In the genomic region with DNA sequence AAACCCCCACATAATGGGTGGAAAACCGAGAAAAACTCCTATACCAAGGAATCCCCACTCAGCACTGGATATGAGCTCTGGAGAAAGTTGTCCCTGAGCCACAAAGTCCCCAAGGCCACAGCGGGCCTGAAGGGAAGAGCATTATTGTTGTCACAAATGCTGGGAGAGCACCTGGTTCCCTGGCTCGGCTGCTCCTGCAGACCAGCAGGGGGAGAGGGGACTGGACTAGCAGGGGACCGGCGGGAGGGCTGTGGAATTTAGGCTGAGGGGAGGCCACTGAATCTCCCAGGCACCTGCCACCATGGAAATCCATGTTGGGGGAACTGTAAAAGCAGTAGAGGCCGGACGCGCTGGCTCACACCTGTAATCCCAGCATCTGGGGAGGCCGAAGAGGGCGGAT, we compare ENCODE assay signal across 18 cellular contexts. TPM values are rescaled to one million over a fixed set of nuclear protein-coding genes. Genes with fewer than 3 reads are reported as not detected.
DNase-seq lines count a peak whose midpoint lies in the region; ATAC-seq, FAIRE-seq and TF ChIP-seq lines count a peak whose summit lies in the region.
"Had no signal": no experiment of that assay in that cellular context is flagged by ENCODE, and none has a peak within 500 bp of the region (broad histone marks: within the 10 kb centered on the region; RNA-seq: fewer than 3 reads in every experiment).

No MANE protein-coding gene starts in this region.

- no peak overlapping the region for H4K8ac ChIP-seq in IMR-90 (ENCODE audit: low read depth in 2 of 2, low read length in 2 of 2)
- H4K8ac ChIP-seq in H1 (ENCODE audit: extremely low read depth, insufficient read depth, low read length): no peak overlapping the region
- peak overlapping the region; percentile 11 for H4K8ac ChIP-seq in trophoblast cell (ENCODE audit: low read depth, low read length)

- H3K9ac ChIP-seq in IMR-90 (ENCODE audit: low read depth, low read length): no peak overlapping the region
- H3K9ac ChIP-seq in H1 (replicated peaks in 1 of 4; ENCODE audit: extremely low read depth in 1 of 4, low read depth in 3 of 4, low read length in 3 of 4): no peak overlapping the region
- H3K9ac ChIP-seq in trophoblast cell (ENCODE audit: low read length): no peak overlapping the region

- no TSS peak for BruUV-seq in IMR-90 (replicated peaks; lab: Mats Ljungman, UMichigan)

- H2AFZ ChIP-seq in IMR-90 (replicated peaks; ENCODE audit: low read length, poor library complexity) (no peak overlapping the region), H1 (ENCODE audit: low read length) (no peak overlapping the region), trophoblast cell (ENCODE audit: insufficient read depth, low read length, poor library complexity) (no peak overlapping the region)

- peak overlapping the region; percentile 16 for H4K12ac ChIP-seq in trophoblast cell (ENCODE audit: low read depth, low read length)

- peaks cover 24% of the 10 kb centered on the region for H3K9me1 ChIP-seq in IMR-90 (ENCODE audit: insufficient read depth, low read length)

- H2BK15ac ChIP-seq in IMR-90 (ENCODE audit: low read depth, low read length) (no peak overlapping the region), H1 (ENCODE audit: low read length) (no peak overlapping the region)

- dilution Hi-C loops in IMR-90 (cut with HindIII; ENCODE audit: low sequenced_read_pairs, unreplicated experiment): no loop called here

- no peaks in the 10 kb centered on the region for H3K27me3 ChIP-seq in IMR-90 (ENCODE audit: control insufficient read depth, insufficient read depth, low read length)
- H3K27me3 ChIP-seq in H1 (replicated peaks in 1 of 4; ENCODE audit: control insufficient read depth in 3 of 4, extremely low read depth in 1 of 4, insufficient read depth in 3 of 4, low read length in 3 of 4): no peaks in the 10 kb centered on the region
- H3K27me3 ChIP-seq in trophoblast cell (ENCODE audit: insufficient read depth, low read length): no peaks in the 10 kb centered on the region
- H3K27me3 ChIP-seq in right cardiac atrium (ENCODE audit: control insufficient read depth, insufficient read depth): no peaks in the 10 kb centered on the region
- no peaks in the 10 kb centered on the region for H3K27me3 ChIP-seq in esophagus muscularis mucosa

- peaks cover 0 to 39% of the 10 kb centered on the region in 2 experiments for H3K79me1 ChIP-seq in IMR-90 (ENCODE audit: low read depth in 1 of 2, low read length in 2 of 2)
- no peaks in the 10 kb centered on the region for H3K79me1 ChIP-seq in H1 (ENCODE audit: low read depth, low read length)
- H3K79me1 ChIP-seq in trophoblast cell (ENCODE audit: low read length): peaks cover 4% of the 10 kb centered on the region

- H2BK120ac ChIP-seq in IMR-90 (ENCODE audit: low read depth, low read length) (no peak overlapping the region), H1 (replicated peaks; ENCODE audit: low read depth, low read length) (no peak overlapping the region), trophoblast cell (ENCODE audit: insufficient read depth, low read length, poor library complexity) (peak overlapping the region; percentile 5)

- no peak overlapping the region for H3K18ac ChIP-seq in IMR-90 (ENCODE audit: low read depth, low read length)
- no peak overlapping the region for H3K18ac ChIP-seq in H1 (ENCODE audit: extremely low read depth, low read length)
- peak overlapping the region; percentile 51 for H3K18ac ChIP-seq in trophoblast cell (ENCODE audit: low read length)

- H4K91ac ChIP-seq in IMR-90 (ENCODE audit: insufficient read depth, low read depth, low read length) (no peak overlapping the region), H1 (replicated peaks; ENCODE audit: insufficient read length, low read length) (no peak overlapping the region), trophoblast cell (ENCODE audit: low read depth, low read length) (peak overlapping the region; percentile 28)

- H3K23ac ChIP-seq in IMR-90 (ENCODE audit: low read depth, low read length): no peak overlapping the region
- H3K23ac ChIP-seq in H1 (ENCODE audit: insufficient read length): no peak overlapping the region
- no peak overlapping the region for H3K23ac ChIP-seq in trophoblast cell (ENCODE audit: low read length)

- H4K20me1 ChIP-seq in IMR-90 (ENCODE audit: insufficient read depth, low read length) (no peaks in the 10 kb centered on the region), H1 (replicated peaks in 1 of 2; ENCODE audit: control insufficient read depth in 1 of 2, insufficient read depth in 2 of 2, low read length in 2 of 2) (no peaks in the 10 kb centered on the region)

- H3K36me3 ChIP-seq in IMR-90 (ENCODE audit: control insufficient read depth, insufficient read depth, low read length): peaks cover 19% of the 10 kb centered on the region; the same call in 1 of the 2 replicates
- no peaks in the 10 kb centered on the region for H3K36me3 ChIP-seq in H1 (ENCODE audit: control insufficient read depth in 2 of 4, insufficient read depth in 4 of 4, low read length in 3 of 4)
- peaks cover 0 to 2% of the 10 kb centered on the region in 2 experiments for H3K36me3 ChIP-seq in trophoblast cell (ENCODE audit: control insufficient read depth in 1 of 2, insufficient read depth in 2 of 2, low read length in 2 of 2)
- H3K36me3 ChIP-seq in esophagus muscularis mucosa: peaks cover 0 to 21% (median 0%) of the 10 kb centered on the region in 4 donors
- H3K36me3 ChIP-seq: thoracic aorta had no signal

- in situ Hi-C loops in IMR-90 (cut with MboI; ENCODE audit: low sequenced_read_pairs): no loop called here
- in situ Hi-C loops in GM13976 (cut with MboI; ENCODE audit: low sequenced_read_pairs, unreplicated experiment): no loop called here

- no peak overlapping the region for H3K27ac ChIP-seq in IMR-90 (ENCODE audit: insufficient read depth, low read length)
- no peak overlapping the region for H3K27ac ChIP-seq in H1 (ENCODE audit: low read depth, low read length)
- no peak overlapping the region for H3K27ac ChIP-seq in trophoblast cell (ENCODE audit: low read depth, low read length)
- no peak overlapping the region for H3K27ac ChIP-seq in right cardiac atrium (ENCODE audit: low read length)
- no peak overlapping the region for H3K27ac ChIP-seq in esophagus muscularis mucosa (replicated peaks in 1 of 4)
- H3K27ac ChIP-seq: SK-N-MC, thoracic aorta had no signal

- H4K5ac ChIP-seq in IMR-90 (ENCODE audit: low read depth, low read length): no peak overlapping the region
- no peak overlapping the region for H4K5ac ChIP-seq in H1 (ENCODE audit: insufficient read length, low read depth, low read length)

- H3K14ac ChIP-seq in IMR-90 (replicated peaks; ENCODE audit: low read depth, low read length) (no peak overlapping the region), H1 (ENCODE audit: insufficient read length) (no peak overlapping the region), trophoblast cell (ENCODE audit: low read length) (no peak overlapping the region)

- TF ChIP-seq EP300 in H1 (IDR thresholded peaks at IDR 0.05; ENCODE audit: borderline replicate concordance in 1 of 2, low read depth in 2 of 2, low read length in 2 of 2) (no peak), esophagus muscularis mucosa (IDR thresholded peaks at IDR 0.05) (no peak)

- TF ChIP-seq RAD21 in IMR-90 (IDR thresholded peaks at IDR 0.05; ENCODE audit: low read length): no peak
- peak; percentile 16 to 25; a peak in 2 of 4 replicates for TF ChIP-seq RAD21 in H1 (IDR thresholded peaks at IDR 0.05 in 1 of 2, conservative IDR thresholded peaks at IDR 0.05 in 1 of 2; ENCODE audit: low read depth in 2 of 2, low read length in 2 of 2)

- no peak for FAIRE-seq in H1 (lab: Jason Lieb, UNC)
- FAIRE-seq: RCC 7860 had no signal

- DNase-seq in GM20000 (ENCODE audit: low spot score) (peak; percentile 2), IMR-90 (no peak), H1 (ENCODE audit: low read depth in 1 of 2, low spot score in 2 of 2) (peak in 1 of 2 experiments; percentile 52), trophoblast cell (no peak), 8988T (no peak), right cardiac atrium (no peak), esophagus muscularis mucosa (ENCODE audit: extremely low spot score) (no peak), GM13976 (ENCODE audit: low spot score) (no peak)
- DNase-seq: activated CD4-positive, alpha-beta T cell treated with anti-CD3 and anti-CD28 coated beads, Interleukin-2, amount 50 U/mL, for 48 hours; activated CD4-positive, CD25-positive, alpha-beta regulatory T cell; activated gamma-delta T cell; CD4-positive, alpha-beta memory T cell; left ventricle myocardium superior had no signal

- H2AK9ac ChIP-seq in IMR-90 (replicated peaks; ENCODE audit: low read depth, low read length, poor library complexity): no peak overlapping the region

- H3K79me2 ChIP-seq in H1 (ENCODE audit: control insufficient read depth in 1 of 2, insufficient read depth in 2 of 2, low read length in 2 of 2) (peaks cover 0 to 4% of the 10 kb centered on the region in 2 experiments; a peak in 1 of 4 replicates), trophoblast cell (ENCODE audit: control insufficient read depth, insufficient read depth, low read length, poor library complexity) (no peaks in the 10 kb centered on the region)

- POLR2A ChIA-PET in IMR-90 (lab: Charles Lee; ENCODE audit: unreplicated experiment): no interaction called here
- POLR2A ChIA-PET in H1 (lab: Charles Lee; ENCODE audit: partially characterized antibody): interaction anchor here (0.7 kb wide), 1 partner anchor 121 kb away, joined by 3 read pairs; no protein-coding TSS in a partner anchor

- H3K4ac ChIP-seq in IMR-90 (ENCODE audit: low read depth, low read length) (no peak overlapping the region), H1 (replicated peaks; ENCODE audit: insufficient read length, low read depth, low read length) (no peak overlapping the region), trophoblast cell (ENCODE audit: low read depth, low read length) (no peak overlapping the region)

- no peaks in the 10 kb centered on the region for H3K9me3 ChIP-seq in IMR-90 (ENCODE audit: control insufficient read depth, insufficient read depth, low read length)
- no peaks in the 10 kb centered on the region for H3K9me3 ChIP-seq in H1 (ENCODE audit: insufficient read depth in 2 of 2, low read depth in 1 of 2, low read length in 1 of 2)
- H3K9me3 ChIP-seq in trophoblast cell (ENCODE audit: insufficient read depth, low read depth, low read length): no peaks in the 10 kb centered on the region
- no peaks in the 10 kb centered on the region for H3K9me3 ChIP-seq in right cardiac atrium (ENCODE audit: control insufficient read depth, low read length)
- H3K9me3 ChIP-seq in esophagus muscularis mucosa: no peaks in the 10 kb centered on the region
- H3K9me3 ChIP-seq: thoracic aorta had no signal

- H3K4me1 ChIP-seq in IMR-90 (ENCODE audit: control insufficient read depth, insufficient read depth, low read length): peaks cover 13% of the 10 kb centered on the region
- H3K4me1 ChIP-seq in H1 (replicated peaks in 1 of 4; ENCODE audit: control insufficient read depth in 3 of 4, insufficient read depth in 4 of 4, low read length in 3 of 4): peaks cover 0 to 5% (median 2%) of the 10 kb centered on the region in 4 experiments; a peak in 4 of 7 replicates
- peaks cover 3 to 9% of the 10 kb centered on the region in 2 experiments for H3K4me1 ChIP-seq in trophoblast cell (ENCODE audit: control insufficient read depth in 1 of 2, insufficient read depth in 2 of 2, low read length in 2 of 2)
- H3K4me1 ChIP-seq in right cardiac atrium (ENCODE audit: control insufficient read depth, insufficient read depth, low read length): no peaks in the 10 kb centered on the region
- H3K4me1 ChIP-seq in esophagus muscularis mucosa: no peaks in the 10 kb centered on the region

- H3K23me2 ChIP-seq in H1 (ENCODE audit: low read depth, low read length): no peaks in the 10 kb centered on the region

- ATAC-seq in IMR-90 (ENCODE audit: low read depth) (no peak), right cardiac atrium (no peak)
- ATAC-seq: left ventricle myocardium superior had no signal

- peak overlapping the region; percentile 5; the same call in 1 of the 2 replicates for H2AK5ac ChIP-seq in IMR-90 (ENCODE audit: low read depth, low read length)
- no peak overlapping the region for H2AK5ac ChIP-seq in H1 (ENCODE audit: low read depth, low read length)
- peak overlapping the region; percentile 41 for H2AK5ac ChIP-seq in trophoblast cell (ENCODE audit: low read length)

- TF ChIP-seq POLR2A in IMR-90 (IDR thresholded peaks at IDR 0.05; ENCODE audit: low read depth, low read length): no peak
- TF ChIP-seq POLR2A in H1 (IDR thresholded peaks at IDR 0.05; ENCODE audit: control extremely low read depth in 1 of 2, low read depth in 2 of 2, low read length in 2 of 2): no peak
- TF ChIP-seq POLR2A in esophagus muscularis mucosa (IDR thresholded peaks at IDR 0.05; ENCODE audit: low read depth): no peak

- no peak overlapping the region for H3K4me3 ChIP-seq in IMR-90 (ENCODE audit: insufficient read depth, low read depth, low read length)
- no peak overlapping the region for H3K4me3 ChIP-seq in H1 (ENCODE audit: extremely low read depth in 1 of 4, insufficient read depth in 2 of 4, low read depth in 3 of 4, low read length in 4 of 4)
- H3K4me3 ChIP-seq in trophoblast cell (ENCODE audit: low read depth, low read length): no peak overlapping the region
- no peak overlapping the region for H3K4me3 ChIP-seq in right cardiac atrium (ENCODE audit: low read length)
- H3K4me3 ChIP-seq in esophagus muscularis mucosa: no peak overlapping the region
- H3K4me3 ChIP-seq: SK-N-MC, thoracic aorta had no signal

- no peak overlapping the region for H3K4me2 ChIP-seq in IMR-90 (ENCODE audit: low read depth, low read length)
- H3K4me2 ChIP-seq in H1 (ENCODE audit: insufficient read depth in 1 of 2, low read depth in 2 of 2, low read length in 2 of 2): no peak overlapping the region
- H3K4me2 ChIP-seq in trophoblast cell (ENCODE audit: low read length): no peak overlapping the region

- intact Hi-C loops in IMR-90 (cut with micrococcal nuclease): no loop called here
- intact Hi-C loops in right cardiac atrium (cut with DNase I): no loop called here
- intact Hi-C loops in esophagus muscularis mucosa (cut with DNase I): loop anchor here (10.0 kb wide), 1 partner anchor 106 kb away; the partner anchor contains the start of gene RCE1

- WGBS in IMR-90 (ENCODE audit: extremely low coverage in 2 of 2, insufficient read length in 1 of 2), 2 experiments: 92% methylated on average over 2 of the region's 10 CpGs; no CpG with 5 or more reads in 1 of the 2 experiments
- 80% methylated on average over 10 of the region's 10 CpGs; no CpG with 5 or more reads in 1 of the 2 experiments for WGBS in H1 (ENCODE audit: extremely low coverage in 1 of 2, insufficient coverage in 1 of 2, insufficient read length in 1 of 2, insufficient replicate concordance in 2 of 2, low coverage in 1 of 2, low lambda C conversion rate in 2 of 2, missing lambda C conversion rate in 1 of 2), 2 experiments
- WGBS in trophoblast cell (ENCODE audit: extremely low coverage, insufficient coverage, insufficient read length): no CpG with 5 or more reads among the region's 10 CpGs
- 92% methylated on average over 10 of the region's 10 CpGs for WGBS in right cardiac atrium
- WGBS in esophagus muscularis mucosa: 98% methylated on average over 10 of the region's 10 CpGs

- CTCF ChIA-PET in IMR-90 (lab: Yijun Ruan, JAX) (no interaction called here), H1 (lab: Charles Lee; ENCODE audit: partially characterized antibody) (interaction anchor here (0.6 to 4.3 kb wide), 12 partner anchors 10 to 103 kb away, joined by 3 to 16 read pairs (median 4); no protein-coding TSS in a partner anchor)

- H3K56ac ChIP-seq in IMR-90 (ENCODE audit: extremely low read depth, insufficient read depth, low read length): no peak overlapping the region
- H3K56ac ChIP-seq in H1 (replicated peaks; ENCODE audit: insufficient read length, low read depth, low read length): no peak overlapping the region

- H2BK20ac ChIP-seq in IMR-90 (ENCODE audit: low read depth, low read length) (no peak overlapping the region), H1 (ENCODE audit: low read length) (0 out of 2 replicates have a peak overlapping the region, but pooled peaks have one; percentile 34)

- 0 out of 2 replicates have a peak overlapping the region, but pooled peaks have one; percentile 50 for H2BK12ac ChIP-seq in H1 (ENCODE audit: low read depth, low read length)
- H2BK12ac ChIP-seq in trophoblast cell (ENCODE audit: low read length): peak overlapping the region; percentile 65

- TF ChIP-seq CTCF in GM20000 (IDR thresholded peaks at IDR 0.05; ENCODE audit: extremely low read depth, missing control alignments) (no peak), IMR-90 (conservative IDR thresholded peaks at IDR 0.05; ENCODE audit: low read depth, low read length) (no peak), H1 (IDR thresholded peaks at IDR 0.05; ENCODE audit: control extremely low read depth in 1 of 3, insufficient read depth in 1 of 3, low read depth in 1 of 3, low read length in 3 of 3) (peak; percentile 17 to 51 (median 49); a peak in 2 of 4 replicates), esophagus muscularis mucosa (IDR thresholded peaks at IDR 0.05) (no peak), GM13976 (IDR thresholded peaks at IDR 0.05; ENCODE audit: borderline replicate concordance, control extremely low read depth, extremely low read depth, insufficient read depth, missing control alignments) (no peak)

- H2BK5ac ChIP-seq in IMR-90 (ENCODE audit: low read depth, low read length, poor library complexity, severe bottlenecking): no peak overlapping the region
- H2BK5ac ChIP-seq in H1 (ENCODE audit: low read depth, low read length): 0 out of 2 replicates have a peak overlapping the region, but pooled peaks have one; percentile 8
- peak overlapping the region; percentile 13 for H2BK5ac ChIP-seq in trophoblast cell (ENCODE audit: low read depth, low read length, poor library complexity)

RNA-seq across cellular contexts. Expression of gene PC, which starts 7.0 kb away (rescaled TPM):
- total RNA-seq in IMR-90 (2012; rRNA removed) (9.7 and 13.6 TPM in 2 replicates), right cardiac atrium (10 to 100 TPM in 1 of 4 donors, 1 to 10 TPM in 3; 7.2 to 11.0 (median 9.0) TPM), esophagus muscularis mucosa (1 to 10 TPM; 2.1 to 5.5 (median 5.1) TPM)
- polyA plus RNA-seq in IMR-90 (2012; rRNA removed) (15.7 and 20.9 TPM in 2 replicates), H1 (2011; rRNA removed) (11.5 and 22.5 TPM in 2 replicates), right cardiac atrium (22.6 TPM)
- 15.5 and 27.2 TPM in 2 replicates for polyA plus RNA-seq in IMR-90 (2012; cell fraction: cytosol; rRNA removed)
- 65.9 and 77.6 TPM in 2 replicates for polyA plus RNA-seq in IMR-90 (2012; cell fraction: nucleus; rRNA removed; ENCODE audit: low replicate concordance)
- 27.2 and 27.5 TPM in 2 replicates for total RNA-seq in H1 (2021; fragmentation: NEBNext Ultra II Directional; extraction: Animal tissue kit (Norgen Biotek cat#: 25700))
- polyA plus RNA-seq in H1 (2011; cell fraction: cytosol; rRNA removed): 13.7 TPM
- 62.5 TPM for polyA plus RNA-seq in H1 (2011; cell fraction: nucleus; rRNA removed)
- 13.1 to 20.2 TPM (median 19.2 TPM) in 4 replicates for polyA plus RNA-seq in H1 (2012, experiment 1 of 2)
- 21.5 TPM for polyA plus RNA-seq in H1 (2012, experiment 2 of 2)
- 6.5 TPM for polyA plus RNA-seq in H1 (2013, experiment 1 of 2)
- polyA plus RNA-seq in H1 (2013, experiment 2 of 2): 5.8 TPM
- 8.1 and 13.0 TPM in 2 replicates for polyA minus RNA-seq in H1 (2011; rRNA and poly(A)+ RNA removed)
- polyA minus RNA-seq in H1 (2011; cell fraction: cytosol; rRNA and poly(A)+ RNA removed): 9.8 TPM
- polyA minus RNA-seq in H1 (2011; cell fraction: nucleus; rRNA and poly(A)+ RNA removed): 22.3 TPM
- polyA plus RNA-seq in trophoblast cell (2013): 6.1 and 6.3 TPM in 2 replicates

RNA-seq across cellular contexts. Expression of gene C11orf86, which starts 24.0 kb away (rescaled TPM):
- not detected in 2 replicates for total RNA-seq in IMR-90 (2012; rRNA removed)
- not detected in 2 replicates for polyA plus RNA-seq in IMR-90 (2012; rRNA removed)
- polyA plus RNA-seq in IMR-90 (2012; cell fraction: cytosol; rRNA removed): 0.04 TPM in 1 of 2 replicates, not detected in the other
- 0.06 and 0.07 TPM in 2 replicates for polyA plus RNA-seq in IMR-90 (2012; cell fraction: nucleus; rRNA removed; ENCODE audit: low replicate concordance)
- 0.91 and 1.2 TPM in 2 replicates for total RNA-seq in H1 (2021; fragmentation: NEBNext Ultra II Directional; extraction: Animal tissue kit (Norgen Biotek cat#: 25700))
- polyA plus RNA-seq in H1 (2011; rRNA removed): 0.97 and 1.6 TPM in 2 replicates
- polyA plus RNA-seq in H1 (2011; cell fraction: cytosol; rRNA removed): 0.79 TPM
- 1.2 TPM for polyA plus RNA-seq in H1 (2011; cell fraction: nucleus; rRNA removed)
- polyA plus RNA-seq in H1 (2012, experiment 1 of 2): 0.30 to 0.62 TPM (median 0.58 TPM) in 4 replicates
- 0.77 TPM for polyA plus RNA-seq in H1 (2012, experiment 2 of 2)
- 0.28 TPM for polyA plus RNA-seq in H1 (2013, experiment 1 of 2)
- polyA plus RNA-seq in H1 (2013, experiment 2 of 2): 0.22 TPM
- 0.39 and 0.44 TPM in 2 replicates for polyA minus RNA-seq in H1 (2011; rRNA and poly(A)+ RNA removed)
- not detected for polyA minus RNA-seq in H1 (2011; cell fraction: cytosol; rRNA and poly(A)+ RNA removed)
- polyA minus RNA-seq in H1 (2011; cell fraction: nucleus; rRNA and poly(A)+ RNA removed): 0.90 TPM
- not detected in 2 replicates for polyA plus RNA-seq in trophoblast cell (2013)
- total RNA-seq in right cardiac atrium: not detected
- not detected for polyA plus RNA-seq in right cardiac atrium
- not detected for total RNA-seq in esophagus muscularis mucosa
- total RNA-seq: CD4-positive, alpha-beta memory T cell; dermis microvascular lymphatic vessel endothelial cell; left ventricle myocardium superior; skeletal muscle tissue; thoracic aorta had no signal
- polyA plus RNA-seq: CD4-positive, alpha-beta memory T cell had no signal

Comparison
In these comparisons a context has a peak if more than half of its experiments do, and no peak if none do; other contexts are left out.
1. CTCF ChIP-seq: peak in H1 (3 of 3); none in GM20000 (single experiment), IMR-90 (single experiment), esophagus muscularis mucosa (0 of 3) and GM13976 (single experiment).